38 cellular contexts compared by ENCODE assay signal in genomic region chr9:38699337-38699736, GRCh38. TPM values are rescaled to one million over a fixed set of nuclear protein-coding genes. Genes with fewer than 3 reads are reported as not detected.
"Had no signal": no experiment of that assay in that cellular context is flagged by ENCODE, and none has a peak within 500 bp of the region (broad histone marks: within the 10 kb centered on the region; RNA-seq: fewer than 3 reads in every experiment).

No MANE protein-coding gene starts in this region.

- H3K4me3 Mint-ChIP-seq: naive thymus-derived CD8-positive, alpha-beta T cell; nephron progenitor cell; stimulated activated naive CD8-positive, alpha-beta T cell treated with anti-CD3 and anti-CD28 coated beads, Interleukin-15, amount 100 ng/mL, for 72 hours had no signal

- H3K36me3 ChIP-seq: colonic mucosa, esophagus muscularis mucosa, gastroesophageal sphincter, heart left ventricle, left lung, ovary, sigmoid colon, thyroid gland had no signal

- H3K27ac ChIP-seq: colonic mucosa, esophagus muscularis mucosa, foreskin keratinocyte, gastroesophageal sphincter, heart left ventricle, hepatocyte, left lung, ovary, psoas muscle, sigmoid colon, thyroid gland had no signal

- DNase-seq: colonic mucosa; dermis blood vessel endothelial cell; effector memory CD4-positive, alpha-beta T cell; foreskin keratinocyte; heart left ventricle; kidney; left cardiac atrium; left lung; mesenchymal stem cell; midbrain; naive thymus-derived CD8-positive, alpha-beta T cell; nephron progenitor cell; nucleus accumbens; ovary; psoas muscle; right cardiac atrium; sigmoid colon; stimulated activated CD4-positive, alpha-beta T cell treated with anti-CD3 and anti-CD28 coated beads, Interleukin-2, amount 100 ng/mL, for 24 hours; stimulated activated CD4-positive, alpha-beta T cell treated with anti-CD3 and anti-CD28 coated beads, Interleukin-4, amount 100 ng/mL, for 24 hours; stimulated activated naive CD4-positive, alpha-beta T cell; stimulated activated naive CD8-positive, alpha-beta T cell treated with anti-CD3 and anti-CD28 coated beads, Interleukin-15, amount 100 ng/mL, for 72 hours; thyroid gland; trophoblast cell had no signal

- H3K4me3 ChIP-seq: colonic mucosa, esophagus muscularis mucosa, gastroesophageal sphincter, heart left ventricle, hepatocyte, left lung, ovary, psoas muscle, sigmoid colon, thyroid gland had no signal

- H3K9me3 Mint-ChIP-seq: naive thymus-derived CD8-positive, alpha-beta T cell; stimulated activated naive CD8-positive, alpha-beta T cell treated with anti-CD3 and anti-CD28 coated beads, Interleukin-15, amount 100 ng/mL, for 72 hours had no signal

- H3K4me1 ChIP-seq: colonic mucosa, foreskin keratinocyte, gastroesophageal sphincter, heart left ventricle, left lung, psoas muscle, sigmoid colon had no signal

- H3K27me3 ChIP-seq: colonic mucosa, esophagus muscularis mucosa, foreskin keratinocyte, gastroesophageal sphincter, heart left ventricle, hepatocyte, ovary, sigmoid colon, thyroid gland had no signal

- H3K27ac Mint-ChIP-seq: naive thymus-derived CD8-positive, alpha-beta T cell; nephron progenitor cell had no signal

- H3K9me3 ChIP-seq: colonic mucosa, esophagus muscularis mucosa, gastroesophageal sphincter, heart left ventricle, left lung, ovary, psoas muscle, sigmoid colon, thyroid gland had no signal

- H3K4me2 ChIP-seq: hepatocyte had no signal

- H3K36me3 Mint-ChIP-seq: naive thymus-derived CD8-positive, alpha-beta T cell had no signal

- ATAC-seq: foreskin keratinocyte; gastroesophageal sphincter; heart left ventricle; left cardiac atrium; left lung; naive thymus-derived CD8-positive, alpha-beta T cell; psoas muscle; right cardiac atrium; stimulated activated naive CD8-positive, alpha-beta T cell treated with anti-CD3 and anti-CD28 coated beads, Interleukin-15, amount 100 ng/mL, for 72 hours had no signal

- H3K4me1 Mint-ChIP-seq: naive thymus-derived CD8-positive, alpha-beta T cell; stimulated activated naive CD8-positive, alpha-beta T cell treated with anti-CD3 and anti-CD28 coated beads, Interleukin-15, amount 100 ng/mL, for 72 hours had no signal

RNA-seq across cellular contexts. Expression of gene FAM240B, which starts 20.6 kb away (rescaled TPM):
- total RNA-seq: chondrocyte; colonic mucosa; dermis blood vessel endothelial cell; endothelial cell of umbilical vein; epithelial cell of proximal tubule; esophagus muscularis mucosa; fibroblast of lung; foreskin keratinocyte; gastroesophageal sphincter; heart left ventricle; hepatocyte; kidney; left cardiac atrium; left lung; lower leg skin; lung microvascular endothelial cell; mucosa of gallbladder; naive thymus-derived CD8-positive, alpha-beta T cell; ovary; renal cortical epithelial cell; right cardiac atrium; sigmoid colon; skeletal muscle tissue; subcutaneous adipose tissue; temporal lobe; thyroid gland; urinary bladder had no signal
- polyA plus RNA-seq: endothelial cell of umbilical vein; fibroblast of lung; foreskin keratinocyte; heart left ventricle; hepatocyte; naive thymus-derived CD8-positive, alpha-beta T cell; ovary; right cardiac atrium; sigmoid colon; urinary bladder had no signal
